In the genomic region with DNA sequence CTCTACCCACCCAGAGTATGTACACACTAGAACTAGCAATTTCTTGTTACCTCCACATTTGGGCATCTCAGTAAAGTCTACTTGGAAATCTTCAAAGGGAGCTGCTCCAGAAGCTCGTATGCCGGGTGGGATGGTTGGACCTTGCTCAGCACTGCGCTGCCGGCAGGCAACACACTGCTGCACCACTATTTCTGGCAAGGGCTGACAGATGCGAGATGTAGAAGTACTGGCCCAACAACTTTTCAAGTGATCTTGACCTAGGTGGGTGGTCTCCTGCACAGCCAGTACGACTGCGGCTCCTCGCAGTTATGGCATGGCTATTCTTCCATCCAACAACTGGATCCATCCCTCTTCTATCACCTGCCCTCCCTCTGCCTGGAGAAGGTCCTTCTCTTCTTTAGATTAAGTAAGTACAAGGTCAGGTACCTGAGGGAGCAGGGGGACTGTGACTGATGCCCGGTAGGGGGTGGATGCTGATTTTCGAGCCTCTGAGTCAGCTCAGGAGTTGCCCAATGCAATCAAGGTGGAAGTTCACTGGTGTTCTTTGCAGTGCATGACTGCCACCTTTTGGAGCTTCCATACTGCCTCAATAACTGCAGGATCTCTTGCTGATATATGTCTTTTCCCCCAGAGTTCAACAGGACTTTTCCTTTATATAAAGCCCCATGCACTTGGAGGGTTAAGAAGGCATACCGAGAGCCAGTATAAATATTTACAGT, we compare ENCODE assay signal across 9 cellular contexts.
DNase-seq lines count a peak whose midpoint lies in the region; ATAC-seq and TF ChIP-seq lines count a peak whose summit lies in the region.
"Had no signal": no experiment of that assay in that cellular context is flagged by ENCODE, and none has a peak within 500 bp of the region (broad histone marks: within the 10 kb centered on the region; RNA-seq: fewer than 3 reads in every experiment).

No MANE protein-coding gene starts in this region.

- dilution Hi-C loops in mammary epithelial cell (cut with HindIII; ENCODE audit: low sequenced_read_pairs), result loop anchor here (25.0 kb wide), 2 partner anchors 276 to 551 kb away; no protein-coding TSS in a partner anchor

- H2BK5ac ChIP-seq in mesendoderm (ENCODE audit: low read length), result no peak overlapping the region

- 47% methylated on average over 10 of the region's 11 CpGs for WGBS in mammary epithelial cell (ENCODE audit: low coverage, missing lambda C conversion rate)
- no CpG with 5 or more reads among the region's 11 CpGs for WGBS in mesendoderm (ENCODE audit: extremely low coverage, insufficient coverage, low lambda C conversion rate)
- WGBS in psoas muscle, 3 donors, result 77 to 83% (median 78%) methylated on average over 11 of the region's 11 CpGs

- CTCF ChIA-PET in mammary epithelial cell (lab: Charles Lee; ENCODE audit: low non-redundant PET), result interaction anchor here (0.5 to 1.1 kb wide), 8 partner anchors 153 to 914 kb away, joined by 3 to 17 read pairs (median 4); no protein-coding TSS in a partner anchor

- peak; percentile 73 to 80 for TF ChIP-seq CTCF in mammary epithelial cell (conservative IDR thresholded peaks at IDR 0.05 in 1 of 2, IDR thresholded peaks at IDR 0.05 in 1 of 2; ENCODE audit: extremely low read depth in 1 of 2, insufficient read depth in 1 of 2, low read depth in 1 of 2, low read length in 2 of 2)
- TF ChIP-seq CTCF in psoas muscle (IDR thresholded peaks at IDR 0.05), result no peak

- no peak overlapping the region for H2BK15ac ChIP-seq in mesendoderm (replicated peaks; ENCODE audit: low read depth)

- H3K27ac ChIP-seq in mammary epithelial cell (ENCODE audit: insufficient read depth, low read depth, low read length) (no peak overlapping the region), mesendoderm (ENCODE audit: low read depth, low read length) (no peak overlapping the region), psoas muscle (no peak overlapping the region)

- H3K4me1 ChIP-seq in mammary epithelial cell (ENCODE audit: insufficient read depth, low read length), result no peaks in the 10 kb centered on the region
- H3K4me1 ChIP-seq in mesendoderm (ENCODE audit: control insufficient read depth, low read depth, low read length), result no peaks in the 10 kb centered on the region
- H3K4me1 ChIP-seq in psoas muscle, result no peaks in the 10 kb centered on the region

- H3K4me3 ChIP-seq in mammary epithelial cell (replicated peaks in 1 of 3; ENCODE audit: insufficient read depth in 1 of 3, low read depth in 2 of 3, low read length in 3 of 3) (no peak overlapping the region), mesendoderm (ENCODE audit: low read length) (no peak overlapping the region), psoas muscle (no peak overlapping the region)

- H3K23ac ChIP-seq in mesendoderm (ENCODE audit: low read length), result no peak overlapping the region

- H3K27me3 ChIP-seq in mammary epithelial cell (ENCODE audit: insufficient read depth, low read length) (no peaks in the 10 kb centered on the region), mesendoderm (ENCODE audit: insufficient read depth, low read length, poor library complexity) (no peaks in the 10 kb centered on the region), psoas muscle (ENCODE audit: insufficient read depth in 3 of 3, low read length in 2 of 3) (no peaks in the 10 kb centered on the region)

- H3K79me2 ChIP-seq in mammary epithelial cell (ENCODE audit: insufficient read depth, low read length) (no peaks in the 10 kb centered on the region), mesendoderm (ENCODE audit: control insufficient read depth, insufficient read depth, low read length) (no peaks in the 10 kb centered on the region)

- H3K9me3 ChIP-seq in mammary epithelial cell (replicated peaks; ENCODE audit: insufficient read depth, low read length) (no peaks in the 10 kb centered on the region), psoas muscle (no peaks in the 10 kb centered on the region)

- no peaks in the 10 kb centered on the region for H4K20me1 ChIP-seq in mammary epithelial cell (ENCODE audit: insufficient read depth, low read length)

- ATAC-seq in GM21528 (IDR thresholded peaks at IDR 0.05; ENCODE audit: low FRiP score, unreplicated experiment) (no peak), HG03565 (IDR thresholded peaks at IDR 0.05; ENCODE audit: unreplicated experiment) (no peak), psoas muscle (no peak)

- H3K18ac ChIP-seq in mesendoderm (ENCODE audit: low read length), result no peak overlapping the region

- no peak overlapping the region for H2AFZ ChIP-seq in mammary epithelial cell (ENCODE audit: low read depth, low read length)

- intact Hi-C loops in mammary epithelial cell (cut with micrococcal nuclease), result loop anchor here (1.0 to 10.0 kb wide), 5 partner anchors 301 to 1194 kb away; no protein-coding TSS in a partner anchor
- intact Hi-C loops in psoas muscle (cut with DNase I), result no loop called here

- no peak overlapping the region for H3K9ac ChIP-seq in mammary epithelial cell (ENCODE audit: insufficient read depth, low read length)
- no peak overlapping the region for H3K9ac ChIP-seq in mesendoderm (ENCODE audit: low read length)

- no peak overlapping the region for H4K8ac ChIP-seq in mesendoderm (ENCODE audit: low read depth, low read length)

- no peaks in the 10 kb centered on the region for H3K79me1 ChIP-seq in mesendoderm (ENCODE audit: low read length)

- DNase-seq in EL (peak; percentile 29), KBM-7 (peak; percentile 45), mammary epithelial cell (peak; percentile 80), mesendoderm (peak; percentile 90), psoas muscle (no peak), activated gamma-delta T cell treated with Interleukin-2 at 50 U/mL for 16 hours (no peak)
- DNase-seq: activated naive CD4-positive, alpha-beta T cell treated with anti-CD3 and anti-CD28 coated beads for 36 hours had no signal

- no peak overlapping the region for H2AK5ac ChIP-seq in mesendoderm (ENCODE audit: low read length)

- in situ Hi-C loops in KBM-7 (cut with MboI; ENCODE audit: low pct_unique_long_range_greater_than_20kb, low sequenced_read_pairs) (loop anchor here (25.0 kb wide), 1 partner anchor 526 kb away; no protein-coding TSS in a partner anchor), mammary epithelial cell (cut with MboI; ENCODE audit: low sequenced_read_pairs in 2 of 2) (loop anchor here (10.0 to 25.0 kb wide), 3 partner anchors 564 to 851 kb away; no protein-coding TSS in a partner anchor)

- H3K36me3 ChIP-seq in mammary epithelial cell (ENCODE audit: insufficient read depth, low read length) (no peaks in the 10 kb centered on the region), mesendoderm (ENCODE audit: control insufficient read depth, insufficient read depth, low read length) (no peaks in the 10 kb centered on the region), psoas muscle (ENCODE audit: insufficient read depth in 1 of 2, low read depth in 1 of 2) (no peaks in the 10 kb centered on the region)

- no peak overlapping the region for H3K4me2 ChIP-seq in mammary epithelial cell (ENCODE audit: insufficient read depth, low read depth, low read length)
- no peak overlapping the region for H3K4me2 ChIP-seq in mesendoderm (ENCODE audit: low read length)

- H2BK120ac ChIP-seq in mesendoderm (ENCODE audit: low read depth, low read length), result no peak overlapping the region

- H4K5ac ChIP-seq in mesendoderm (ENCODE audit: low read length), result no peak overlapping the region

- H3K56ac ChIP-seq in mesendoderm (ENCODE audit: low read length), result no peak overlapping the region

- BruUV-seq in mammary epithelial cell (replicated peaks; lab: Mats Ljungman, UMichigan), result no TSS peak

- H3K4ac ChIP-seq in mesendoderm (ENCODE audit: low read depth, low read length), result no peak overlapping the region

Comparison
In these comparisons a context has a peak if more than half of its experiments do, and no peak if none do; other contexts are left out.
1. DNase-seq: peak in EL (single experiment), KBM-7 (single experiment), mammary epithelial cell (single experiment) and mesendoderm (single experiment); none in psoas muscle (0 of 2) and activated gamma-delta T cell treated with Interleukin-2 at 50 U/mL for 16 hours (single experiment).